18 cellular contexts compared by ENCODE assay signal in the genomic region with DNA sequence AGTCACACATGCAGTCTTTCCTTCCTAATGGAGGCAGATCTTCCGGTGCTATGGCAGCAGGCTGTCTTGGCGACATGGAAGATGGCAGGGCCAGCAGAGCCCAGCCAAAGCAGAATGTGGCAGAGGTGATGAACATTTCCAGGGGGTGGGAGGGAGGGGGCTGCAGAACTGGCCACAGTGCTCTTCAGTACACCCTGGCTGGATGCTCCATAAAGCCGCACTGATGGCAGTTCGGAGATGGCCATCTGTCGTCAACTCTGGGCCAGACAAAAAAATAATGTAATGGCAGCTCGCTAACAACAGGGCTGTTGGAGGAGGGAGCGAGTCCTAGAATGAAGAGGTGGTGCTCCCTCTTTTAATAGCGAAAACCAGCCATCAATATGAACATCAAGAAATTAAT.
"Had no signal": no experiment of that assay in that cellular context is flagged by ENCODE, and none has a peak within 500 bp of the region (broad histone marks: within the 10 kb centered on the region; RNA-seq: fewer than 3 reads in every experiment).

No MANE protein-coding gene starts in this region.

- H3K4me1 ChIP-seq: SJCRH30 had no signal

- DNase-seq: KBM-7, MV-4-11, NCI-H1048, NCI-H1105, NCI-H1417, NCI-H1436 treated with DMSO at 0.1 percent for 48 hours, NCI-H1694, NCI-H187 treated with DMSO at 0.1 percent for 48 hours, NCI-H2029 treated with DMSO at 0.1 percent for 48 hours, NCI-H2171 treated with DMSO at 0.1 percent for 48 hours, NCI-H345, NCI-H446 treated with DMSO at 0.1 percent for 48 hours, NCI-H510A treated with DMSO at 0.1 percent for 48 hours, NCI-H69, NCI-H774, PC-3, SHP77 treated with DMSO at 0.1 percent for 48 hours, SJCRH30 had no signal

- H3K36me3 ChIP-seq: SJCRH30 had no signal

- H3K27me3 ChIP-seq: SJCRH30 had no signal

- H3K27ac ChIP-seq: SJCRH30 had no signal

- H3K4me3 ChIP-seq: SJCRH30 had no signal

- H3K9me3 ChIP-seq: SJCRH30 had no signal
